9 cellular contexts compared by ENCODE assay signal in genomic region chr12:124411291-124411878, GRCh38.
DNase-seq lines count a peak whose midpoint lies in the region; ATAC-seq and TF ChIP-seq lines count a peak whose summit lies in the region.
"Had no signal": no experiment of that assay in that cellular context is flagged by ENCODE, and none has a peak within 500 bp of the region (broad histone marks: within the 10 kb centered on the region; RNA-seq: fewer than 3 reads in every experiment).

No MANE protein-coding gene starts in this region.

- peaks cover 35% of the 10 kb centered on the region for H3K4me1 ChIP-seq in mesenchymal stem cell (ENCODE audit: control insufficient read depth, insufficient read depth, low read depth, low read length)

- H2BK12ac ChIP-seq in mesenchymal stem cell (ENCODE audit: low read length in 2 of 2), result peak overlapping the region; percentile 11 to 49

- 51% methylated on average over 20 of the region's 25 CpGs for WGBS in mesenchymal stem cell

- peak overlapping the region; percentile 76 for H4K8ac ChIP-seq in mesenchymal stem cell (ENCODE audit: low read length)

- H3K9ac ChIP-seq in mesenchymal stem cell (ENCODE audit: low read length), result peak overlapping the region; percentile 78

- H2AFZ ChIP-seq in mesenchymal stem cell (ENCODE audit: low read depth, low read length), result no peak overlapping the region

- peak overlapping the region; percentile 4 for H3K27ac Mint-ChIP-seq in activated CD8-positive, alpha-beta T cell treated with anti-CD3 and anti-CD28 coated beads, Interleukin-2, amount 10 ng/mL, durations not matched to agents 7 days and 5 days
- no peak overlapping the region for H3K27ac Mint-ChIP-seq in activated CD8-positive, alpha-beta T cell treated with anti-CD3 and anti-CD28 coated beads for 36 hours
- peak overlapping the region; percentile 86 for H3K27ac Mint-ChIP-seq in chondrocyte (ENCODE audit: unreplicated experiment)
- H3K27ac Mint-ChIP-seq: B cell had no signal

- H3K36me3 ChIP-seq in mesenchymal stem cell (ENCODE audit: control insufficient read depth in 1 of 2, insufficient read depth in 2 of 2, low read depth in 1 of 2, low read length in 2 of 2), result peaks cover 26 to 92% of the 10 kb centered on the region in 2 experiments

- H3K27me3 Mint-ChIP-seq in activated CD8-positive, alpha-beta T cell treated with anti-CD3 and anti-CD28 coated beads, Interleukin-2, amount 10 ng/mL, durations not matched to agents 7 days and 5 days (ENCODE audit: low read depth), result no peaks in the 10 kb centered on the region
- H3K27me3 Mint-ChIP-seq in activated CD8-positive, alpha-beta T cell treated with anti-CD3 and anti-CD28 coated beads for 36 hours, result no peaks in the 10 kb centered on the region
- no peaks in the 10 kb centered on the region for H3K27me3 Mint-ChIP-seq in chondrocyte (ENCODE audit: low read depth)
- H3K27me3 Mint-ChIP-seq: B cell had no signal

- CTCF ChIA-PET in activated CD8-positive, alpha-beta T cell treated with anti-CD3 and anti-CD28 coated beads, Interleukin-2, amount 10 ng/mL, durations not matched to agents 7 days and 5 days (lab: Charles Lee), result interaction anchor here (1.2 kb wide), 1 partner anchor 12 kb away, joined by 3 read pairs; no protein-coding TSS in a partner anchor
- CTCF ChIA-PET in activated CD8-positive, alpha-beta T cell treated with anti-CD3 and anti-CD28 coated beads for 36 hours (lab: Charles Lee), result interaction anchor here (1.1 kb wide), 1 partner anchor 12 kb away, joined by 3 read pairs; no protein-coding TSS in a partner anchor

- peak overlapping the region in 1 of 2 experiments; percentile 70 for H3K4ac ChIP-seq in mesenchymal stem cell (ENCODE audit: low read depth in 1 of 2, low read length in 2 of 2)

- H3K14ac ChIP-seq in mesenchymal stem cell (ENCODE audit: low read length in 2 of 2), result no peak overlapping the region

- H3K4me3 Mint-ChIP-seq in activated CD8-positive, alpha-beta T cell treated with anti-CD3 and anti-CD28 coated beads, Interleukin-2, amount 10 ng/mL, durations not matched to agents 7 days and 5 days, result no peak overlapping the region
- no peak overlapping the region for H3K4me3 Mint-ChIP-seq in activated CD8-positive, alpha-beta T cell treated with anti-CD3 and anti-CD28 coated beads for 36 hours
- no peak overlapping the region for H3K4me3 Mint-ChIP-seq in chondrocyte (ENCODE audit: unreplicated experiment)
- H3K4me3 Mint-ChIP-seq: B cell had no signal

- peak overlapping the region; percentile 74 for H2BK15ac ChIP-seq in mesenchymal stem cell (ENCODE audit: low read depth, poor library complexity, severe bottlenecking)

- no peaks in the 10 kb centered on the region for H3K9me3 ChIP-seq in mesenchymal stem cell (ENCODE audit: control insufficient read depth, low read length)

- no peak overlapping the region for H3K23ac ChIP-seq in mesenchymal stem cell (ENCODE audit: low read length in 2 of 2)

- ATAC-seq in activated CD8-positive, alpha-beta T cell treated with anti-CD3 and anti-CD28 coated beads, Interleukin-2, amount 10 ng/mL, durations not matched to agents 7 days and 5 days, result no peak
- no peak for ATAC-seq in activated CD8-positive, alpha-beta T cell treated with anti-CD3 and anti-CD28 coated beads for 36 hours

- peak overlapping the region; percentile 81 for H4K91ac ChIP-seq in mesenchymal stem cell (ENCODE audit: low read length)

- peaks cover 29% of the 10 kb centered on the region for H3K79me1 ChIP-seq in mesenchymal stem cell (replicated peaks; ENCODE audit: low read length, poor library complexity, severe bottlenecking)

- no peaks in the 10 kb centered on the region for H3K27me3 ChIP-seq in mesenchymal stem cell (ENCODE audit: control insufficient read depth in 1 of 2, insufficient read depth in 1 of 2, low read length in 2 of 2)

- H3K9me3 Mint-ChIP-seq in activated CD8-positive, alpha-beta T cell treated with anti-CD3 and anti-CD28 coated beads, Interleukin-2, amount 10 ng/mL, durations not matched to agents 7 days and 5 days (ENCODE audit: insufficient read depth), result no peaks in the 10 kb centered on the region
- no peaks in the 10 kb centered on the region for H3K9me3 Mint-ChIP-seq in activated CD8-positive, alpha-beta T cell treated with anti-CD3 and anti-CD28 coated beads for 36 hours
- no peaks in the 10 kb centered on the region for H3K9me3 Mint-ChIP-seq in chondrocyte (ENCODE audit: low read depth)

- H3K36me3 Mint-ChIP-seq in activated CD8-positive, alpha-beta T cell treated with anti-CD3 and anti-CD28 coated beads, Interleukin-2, amount 10 ng/mL, durations not matched to agents 7 days and 5 days (ENCODE audit: low read depth), result no peaks in the 10 kb centered on the region
- H3K36me3 Mint-ChIP-seq in activated CD8-positive, alpha-beta T cell treated with anti-CD3 and anti-CD28 coated beads for 36 hours (ENCODE audit: low read depth), result peaks cover 3% of the 10 kb centered on the region
- peaks cover 4% of the 10 kb centered on the region for H3K36me3 Mint-ChIP-seq in chondrocyte (ENCODE audit: low read depth)

- H3K4me3 ChIP-seq in mesenchymal stem cell (ENCODE audit: insufficient read depth in 1 of 2, low read depth in 1 of 2, low read length in 2 of 2), result peak overlapping the region in 1 of 2 experiments; percentile 11

- H3K18ac ChIP-seq in mesenchymal stem cell (ENCODE audit: low read depth in 1 of 2, low read length in 2 of 2), result peak overlapping the region; percentile 52 to 75

- intact Hi-C loops in activated CD8-positive, alpha-beta T cell treated with anti-CD3 and anti-CD28 coated beads for 36 hours (cut with micrococcal nuclease), result no loop called here

- H2BK5ac ChIP-seq in mesenchymal stem cell (ENCODE audit: low read depth, low read length, poor library complexity, severe bottlenecking), result no peak overlapping the region

- no peak for DNase-seq in activated CD8-positive, alpha-beta T cell treated with anti-CD3 and anti-CD28 coated beads, Interleukin-2, amount 10 ng/mL, durations not matched to agents 7 days and 5 days
- DNase-seq in activated CD8-positive, alpha-beta T cell treated with anti-CD3 and anti-CD28 coated beads for 36 hours, result no peak
- DNase-seq in chondrocyte (ENCODE audit: low spot score), result no peak
- DNase-seq in mesenchymal stem cell, result peak; percentile 93
- DNase-seq in ureter (ENCODE audit: low spot score), result peak; percentile 80
- no peak for DNase-seq in NCI-H2171 treated with DMSO at 0.1 percent for 48 hours (lab: John Stamatoyannopoulos, UW)
- no peak for DNase-seq in NCI-H1436 treated with DMSO at 0.1 percent for 48 hours (lab: John Stamatoyannopoulos, UW)
- DNase-seq in DMS 273 (lab: John Stamatoyannopoulos, UW; ENCODE audit: unreplicated experiment), result no peak

- no peak overlapping the region for H2AK5ac ChIP-seq in mesenchymal stem cell (ENCODE audit: low read length, severe bottlenecking)

- no peak for TF ChIP-seq CTCF in activated CD8-positive, alpha-beta T cell treated with anti-CD3 and anti-CD28 coated beads for 36 hours (IDR thresholded peaks at IDR 0.05)
- no peak for TF ChIP-seq CTCF in chondrocyte (IDR thresholded peaks at IDR 0.05)

- peaks cover 4% of the 10 kb centered on the region for H3K4me1 Mint-ChIP-seq in activated CD8-positive, alpha-beta T cell treated with anti-CD3 and anti-CD28 coated beads, Interleukin-2, amount 10 ng/mL, durations not matched to agents 7 days and 5 days (ENCODE audit: low read depth)
- H3K4me1 Mint-ChIP-seq in activated CD8-positive, alpha-beta T cell treated with anti-CD3 and anti-CD28 coated beads for 36 hours (ENCODE audit: low read depth), result no peaks in the 10 kb centered on the region
- peaks cover 26% of the 10 kb centered on the region for H3K4me1 Mint-ChIP-seq in chondrocyte (ENCODE audit: low read depth)
- H3K4me1 Mint-ChIP-seq: B cell had no signal

- H3K27ac ChIP-seq in mesenchymal stem cell (ENCODE audit: low read length, poor library complexity, severe bottlenecking), result peak overlapping the region; percentile 77

- H2BK120ac ChIP-seq in mesenchymal stem cell (ENCODE audit: low read depth, low read length), result peak overlapping the region; percentile 59

- H3K4me2 ChIP-seq in mesenchymal stem cell (ENCODE audit: low read length, poor library complexity, severe bottlenecking), result no peak overlapping the region

- POLR2A ChIA-PET in activated CD8-positive, alpha-beta T cell treated with anti-CD3 and anti-CD28 coated beads, Interleukin-2, amount 10 ng/mL, durations not matched to agents 7 days and 5 days (lab: Charles Lee), result no interaction called here
- POLR2A ChIA-PET in activated CD8-positive, alpha-beta T cell treated with anti-CD3 and anti-CD28 coated beads for 36 hours (lab: Charles Lee), result no interaction called here

Comparison
In these comparisons a context has a peak if more than half of its experiments do, and no peak if none do; other contexts are left out.
1. DNase-seq: peak in mesenchymal stem cell (single experiment) and ureter (single experiment); none in activated CD8-positive, alpha-beta T cell treated with anti-CD3 and anti-CD28 coated beads, Interleukin-2, amount 10 ng/mL, durations not matched to agents 7 days and 5 days (single experiment), activated CD8-positive, alpha-beta T cell treated with anti-CD3 and anti-CD28 coated beads for 36 hours (single experiment), chondrocyte (single experiment), NCI-H2171 treated with DMSO at 0.1 percent for 48 hours (single experiment), NCI-H1436 treated with DMSO at 0.1 percent for 48 hours (single experiment) and DMS 273 (single experiment).